Comparison of ENCODE assay signal across 19 cellular contexts in the genomic region with DNA sequence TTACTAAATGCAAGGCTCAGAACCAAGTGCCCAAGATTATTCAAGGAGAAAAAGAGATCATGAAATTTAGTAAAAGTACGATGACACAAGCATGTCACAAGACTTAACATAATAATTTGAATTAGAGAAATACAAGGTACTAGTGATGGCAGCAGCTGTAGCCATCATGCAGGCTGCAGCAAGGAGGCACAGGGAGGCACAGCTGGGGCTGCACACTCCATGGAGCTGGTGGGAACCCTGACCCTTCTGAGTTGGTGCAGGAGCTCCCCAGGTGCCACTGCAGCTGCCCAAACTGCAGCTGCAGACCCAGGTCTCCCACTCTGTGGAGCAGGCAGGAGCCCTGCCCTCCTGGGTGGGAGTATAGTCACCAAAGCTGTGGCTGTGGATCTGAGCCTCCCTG. TPM values are rescaled to one million over a fixed set of nuclear protein-coding genes. Genes with fewer than 3 reads are reported as not detected.
"Had no signal": no experiment of that assay in that cellular context is flagged by ENCODE, and none has a peak within 500 bp of the region (broad histone marks: within the 10 kb centered on the region; RNA-seq: fewer than 3 reads in every experiment).

No MANE protein-coding gene starts in this region.

- H3K27me3 ChIP-seq: breast epithelium, dorsolateral prefrontal cortex, neutrophil, stomach, upper lobe of right lung had no signal

- H3K27ac Mint-ChIP-seq: activated CD8-positive, alpha-beta T cell treated with anti-CD3 and anti-CD28 coated beads, Interleukin-2, amount 10 ng/mL, durations not matched to agents 7 days and 5 days; activated naive CD8-positive, alpha-beta T cell treated with anti-CD3 and anti-CD28 coated beads, Interleukin-2, amount 10 ng/mL, durations not matched to agents 7 days and 5 days; naive thymus-derived CD4-positive, alpha-beta T cell; progenitor cell of endocrine pancreas; WTC11 had no signal

- H3K9me3 Mint-ChIP-seq: activated naive CD8-positive, alpha-beta T cell treated with anti-CD3 and anti-CD28 coated beads, Interleukin-2, amount 10 ng/mL, durations not matched to agents 7 days and 5 days; WTC11 had no signal

- H3K4me3 ChIP-seq: breast epithelium, dorsolateral prefrontal cortex, stomach, thoracic aorta, upper lobe of right lung had no signal

- H3K36me3 Mint-ChIP-seq: activated naive CD8-positive, alpha-beta T cell treated with anti-CD3 and anti-CD28 coated beads, Interleukin-2, amount 10 ng/mL, durations not matched to agents 7 days and 5 days; naive thymus-derived CD4-positive, alpha-beta T cell; WTC11 had no signal

- H3K4me1 ChIP-seq: breast epithelium, stomach, upper lobe of right lung had no signal

- ATAC-seq: activated CD8-positive, alpha-beta T cell treated with anti-CD3 and anti-CD28 coated beads, Interleukin-2, amount 10 ng/mL, durations not matched to agents 7 days and 5 days; naive thymus-derived CD4-positive, alpha-beta T cell; WTC11 had no signal

- H3K4me1 Mint-ChIP-seq: activated naive CD8-positive, alpha-beta T cell treated with anti-CD3 and anti-CD28 coated beads, Interleukin-2, amount 10 ng/mL, durations not matched to agents 7 days and 5 days; naive thymus-derived CD4-positive, alpha-beta T cell had no signal

- H3K27me3 Mint-ChIP-seq: progenitor cell of endocrine pancreas had no signal

- H3K4me3 Mint-ChIP-seq: activated CD8-positive, alpha-beta T cell treated with anti-CD3 and anti-CD28 coated beads, Interleukin-2, amount 10 ng/mL, durations not matched to agents 7 days and 5 days; activated naive CD8-positive, alpha-beta T cell treated with anti-CD3 and anti-CD28 coated beads, Interleukin-2, amount 10 ng/mL, durations not matched to agents 7 days and 5 days; naive thymus-derived CD4-positive, alpha-beta T cell; WTC11 had no signal

- H3K36me3 ChIP-seq: breast epithelium, neutrophil, stomach, thoracic aorta, upper lobe of right lung had no signal

- H3K27ac ChIP-seq: neutrophil, upper lobe of right lung had no signal

- H3K9me3 ChIP-seq: breast epithelium, neutrophil, stomach, thoracic aorta, upper lobe of right lung had no signal

- DNase-seq: activated CD4-positive, alpha-beta T cell treated with anti-CD3 and anti-CD28 coated beads for 4 hours; activated CD8-positive, alpha-beta memory T cell treated with anti-CD3 and anti-CD28 coated beads, Interleukin-2, amount 50 U/mL, for 4 hours; activated CD8-positive, alpha-beta T cell treated with anti-CD3 and anti-CD28 coated beads, Interleukin-2, amount 10 ng/mL, durations not matched to agents 7 days and 5 days; activated gamma-delta T cell treated with Interleukin-2 at 50 U/mL for 16 hours; activated naive CD8-positive, alpha-beta T cell treated with anti-CD3 and anti-CD28 coated beads, Interleukin-2, amount 10 ng/mL, durations not matched to agents 7 days and 5 days; activated T-cell treated with anti-CD3 and anti-CD28 coated beads, Interleukin-2, amount 50 U/mL, for 48 hours; aorta; dorsolateral prefrontal cortex; erythroblast; islet precursor cell; naive thymus-derived CD4-positive, alpha-beta T cell; stomach; upper lobe of right lung had no signal

RNA-seq across cellular contexts. Expression of a gene that starts 46.0 kb away (rescaled TPM):
- total RNA-seq: activated CD8-positive, alpha-beta T cell treated with anti-CD3 and anti-CD28 coated beads, Interleukin-2, amount 10 ng/mL, durations not matched to agents 7 days and 5 days; activated naive CD8-positive, alpha-beta T cell treated with anti-CD3 and anti-CD28 coated beads, Interleukin-2, amount 10 ng/mL, durations not matched to agents 7 days and 5 days; T-helper 2 cell treated with Interferon-gamma antibody and Interleukin-4, amounts not matched to agents 100 ng/mL and 5 ng/mL, for 36 hours had no signal
- polyA plus RNA-seq: naive thymus-derived CD4-positive, alpha-beta T cell had no signal
